Comparison of ENCODE assay signal across 8 cellular contexts in the genomic region with DNA sequence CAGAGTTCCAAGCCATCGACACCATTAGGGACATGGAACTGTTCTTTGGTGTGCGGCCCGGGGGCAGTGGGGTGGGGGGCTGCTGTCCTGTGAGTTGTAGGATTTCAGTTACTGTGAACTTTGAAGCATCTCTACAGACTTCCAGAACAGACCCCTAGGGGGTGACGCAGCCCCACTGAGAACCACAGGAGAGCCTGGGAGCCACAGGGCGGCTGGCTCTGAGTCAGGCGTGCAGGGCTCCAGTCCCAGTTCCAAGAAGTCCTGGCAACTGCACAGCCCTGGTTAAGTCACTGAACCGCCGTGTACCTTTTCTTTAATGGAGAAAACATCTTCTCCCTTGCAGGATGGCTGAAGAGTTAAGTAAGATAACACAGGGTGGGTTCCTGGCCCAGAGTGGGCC. TPM values are rescaled to one million over a fixed set of nuclear protein-coding genes. Genes with fewer than 3 reads are reported as not detected.
DNase-seq lines count a peak whose midpoint lies in the region; ATAC-seq and TF ChIP-seq lines count a peak whose summit lies in the region.

No MANE protein-coding gene starts in this region.

- no peaks in the 10 kb centered on the region for H3K36me3 Mint-ChIP-seq in activated naive CD4-positive, alpha-beta T cell treated with anti-CD3 and anti-CD28 coated beads, Interleukin-2, amount 10 ng/mL, durations not matched to agents 7 days and 5 days

- CTCF ChIA-PET in activated naive CD4-positive, alpha-beta T cell treated with anti-CD3 and anti-CD28 coated beads, Interleukin-2, amount 10 ng/mL, durations not matched to agents 7 days and 5 days (lab: Charles Lee) = no interaction called here

- intact Hi-C loops in ovary (cut with DNase I) = no loop called here

- peak; percentile 14 for TF ChIP-seq POLR2A in ovary (IDR thresholded peaks at IDR 0.05)

- no peaks in the 10 kb centered on the region for H3K4me1 ChIP-seq in ovary (ENCODE audit: insufficient read depth)

- peak; percentile 7 for DNase-seq in DMS53 (lab: John Stamatoyannopoulos, UW)
- DNase-seq in DMS53 treated with DMSO at 0.1 percent for 48 hours (lab: John Stamatoyannopoulos, UW; ENCODE audit: unreplicated experiment) = no peak
- DNase-seq in SK-N-DZ (ENCODE audit: low spot score) = peak; percentile 32
- peak; percentile 89 for DNase-seq in fibroblast of villous mesenchyme (ENCODE audit: low read depth)
- peak; percentile 82 to 88 (median 84) for DNase-seq in ovary
- no peak for DNase-seq in activated naive CD4-positive, alpha-beta T cell treated with anti-CD3 and anti-CD28 coated beads, Interleukin-2, amount 10 ng/mL, durations not matched to agents 7 days and 5 days

- WGBS in ovary, 3 donors = 16 to 24% (median 23%) methylated on average over 8 of the region's 8 CpGs

- H3K4me3 ChIP-seq in fibroblast of villous mesenchyme (ENCODE audit: low read depth, low read length) (no peak overlapping the region), ovary (no peak overlapping the region)

- no peak overlapping the region for H3K4me3 Mint-ChIP-seq in activated naive CD4-positive, alpha-beta T cell treated with anti-CD3 and anti-CD28 coated beads, Interleukin-2, amount 10 ng/mL, durations not matched to agents 7 days and 5 days

- no peak overlapping the region for H3K27ac Mint-ChIP-seq in activated naive CD4-positive, alpha-beta T cell treated with anti-CD3 and anti-CD28 coated beads, Interleukin-2, amount 10 ng/mL, durations not matched to agents 7 days and 5 days

- H3K27ac ChIP-seq in ovary = no peak overlapping the region

- H3K9me3 Mint-ChIP-seq in activated naive CD4-positive, alpha-beta T cell treated with anti-CD3 and anti-CD28 coated beads, Interleukin-2, amount 10 ng/mL, durations not matched to agents 7 days and 5 days = no peaks in the 10 kb centered on the region

- no peaks in the 10 kb centered on the region for H3K9me3 ChIP-seq in ovary

- no peaks in the 10 kb centered on the region for H3K27me3 Mint-ChIP-seq in activated naive CD4-positive, alpha-beta T cell treated with anti-CD3 and anti-CD28 coated beads, Interleukin-2, amount 10 ng/mL, durations not matched to agents 7 days and 5 days

- no peak for TF ChIP-seq EP300 in ovary (IDR thresholded peaks at IDR 0.05)

- no peaks in the 10 kb centered on the region for H3K27me3 ChIP-seq in ovary

- H3K36me3 ChIP-seq in ovary = no peaks in the 10 kb centered on the region

- TF ChIP-seq CTCF in fibroblast of villous mesenchyme (IDR thresholded peaks at IDR 0.05; ENCODE audit: insufficient read depth, low read depth, low read length) (peak; percentile 91), ovary (IDR thresholded peaks at IDR 0.05) (peak; percentile 48 to 71 (median 57))

- no peaks in the 10 kb centered on the region for H3K4me1 Mint-ChIP-seq in activated naive CD4-positive, alpha-beta T cell treated with anti-CD3 and anti-CD28 coated beads, Interleukin-2, amount 10 ng/mL, durations not matched to agents 7 days and 5 days

- ATAC-seq in GM18861 (IDR thresholded peaks at IDR 0.05; ENCODE audit: unreplicated experiment) (no peak), HG03460 (IDR thresholded peaks at IDR 0.05; ENCODE audit: unreplicated experiment) (no peak)

RNA-seq across cellular contexts. Expression of gene LRTM1, which starts 23.5 kb away (rescaled TPM):
- not detected in 2 replicates for polyA plus RNA-seq in SK-N-DZ (2014; cell fraction: cytosol; rRNA removed)
- polyA plus RNA-seq in SK-N-DZ (2014; cell fraction: nucleus; rRNA removed) = not detected in 2 replicates
- total RNA-seq in fibroblast of villous mesenchyme = not detected in 2 replicates
- total RNA-seq in ovary = not detected
- polyA plus RNA-seq in ovary = not detected

Comparison
In these comparisons a context has a peak if more than half of its experiments do, and no peak if none do; other contexts are left out.
1. DNase-seq: peak in DMS53 (single experiment), SK-N-DZ (single experiment), fibroblast of villous mesenchyme (single experiment) and ovary (5 of 5); none in DMS53 treated with DMSO at 0.1 percent for 48 hours (single experiment) and activated naive CD4-positive, alpha-beta T cell treated with anti-CD3 and anti-CD28 coated beads, Interleukin-2, amount 10 ng/mL, durations not matched to agents 7 days and 5 days (single experiment).